9 cellular contexts compared by ENCODE assay signal in genomic region chr4:3041192-3042142, GRCh38. TPM values are rescaled to one million over a fixed set of nuclear protein-coding genes. Genes with fewer than 3 reads are reported as not detected.
A peak's percentile ranks its signal among the peaks of the same experiment; 100 is the strongest.
DNase-seq lines count a peak whose midpoint lies in the region; ATAC-seq, FAIRE-seq and TF ChIP-seq lines count a peak whose summit lies in the region.
"Had no signal": no experiment of that assay in that cellular context is flagged by ENCODE, and none has a peak within 500 bp of the region (broad histone marks: within the 10 kb centered on the region; RNA-seq: fewer than 3 reads in every experiment).

No MANE protein-coding gene starts in this region.

- H3K4me1 ChIP-seq in BLaER1 (peaks cover 62% of the 10 kb centered on the region), SJCRH30 (peaks cover 14% of the 10 kb centered on the region), astrocyte (ENCODE audit: insufficient read depth, low read length) (peaks cover 9% of the 10 kb centered on the region), kidney (ENCODE audit: control insufficient read depth in 1 of 2, insufficient read depth in 1 of 2, low read depth in 1 of 2, low read length in 2 of 2) (peaks cover 0 to 5% of the 10 kb centered on the region in 2 donors)

- H3K9me3 ChIP-seq in BLaER1 (peaks cover 13% of the 10 kb centered on the region), SJCRH30 (replicated peaks) (no peaks in the 10 kb centered on the region), astrocyte (ENCODE audit: insufficient read depth, low read depth, low read length) (no peaks in the 10 kb centered on the region), kidney (ENCODE audit: control insufficient read depth in 1 of 2, low read length in 2 of 2) (no peaks in the 10 kb centered on the region)

- H3K4me3 ChIP-seq in BLaER1 (peak overlapping the region; percentile 63), SJCRH30 (peak overlapping the region; percentile 42), astrocyte (ENCODE audit: insufficient read depth, low read depth, low read length) (peak overlapping the region; percentile 43), kidney (ENCODE audit: low read length in 2 of 2) (peak overlapping the region; percentile 23 to 56)

- peak overlapping the region; percentile 53 for H3K27ac ChIP-seq in BLaER1
- H3K27ac ChIP-seq in SJCRH30, result no peak overlapping the region
- H3K27ac ChIP-seq in astrocyte (ENCODE audit: low read depth, low read length), result no peak overlapping the region
- no peak overlapping the region for H3K27ac ChIP-seq in kidney (ENCODE audit: low read depth in 2 of 2, low read length in 2 of 2)

- H3K4me1 Mint-ChIP-seq in astrocyte (ENCODE audit: low read depth, unreplicated experiment), result no peaks in the 10 kb centered on the region

- intact Hi-C loops in kidney (cut with DNase I), result no loop called here

- H3K27me3 ChIP-seq in BLaER1 (no peaks in the 10 kb centered on the region), SJCRH30 (peaks cover 7% of the 10 kb centered on the region; the same call in 1 of the 2 replicates), astrocyte (ENCODE audit: insufficient read depth, low read length) (no peaks in the 10 kb centered on the region)

- DNase-seq in SJCRH30 (peak; percentile 88 to 91), astrocyte (ENCODE audit: low read depth) (peak; percentile 35), kidney (peak; percentile 87), NCI-H446 treated with DMSO at 0.1 percent for 48 hours (lab: John Stamatoyannopoulos, UW) (no peak)
- DNase-seq in stimulated activated CD8-positive, alpha-beta memory T cell treated with anti-CD3 and anti-CD28 coated beads, Interleukin-15, amount 100 ng/mL, for 48 hours (ENCODE audit: low read depth in 2 of 2), result peak; percentile 17 to 26
- DNase-seq in NK-92 treated with Interleukin-12 subunit alpha and Interleukin-12 subunit beta, amount 100 ng/mL, for 24 hours (lab: John Stamatoyannopoulos, UW), result no peak

- H3K9ac ChIP-seq in BLaER1 (peak overlapping the region; percentile 66), astrocyte (ENCODE audit: low read length) (peak overlapping the region; percentile 27), kidney (ENCODE audit: low read length in 2 of 2) (peak overlapping the region in 1 of 2 donors; percentile 34)

- TF ChIP-seq CTCF in astrocyte (IDR thresholded peaks at IDR 0.05; ENCODE audit: insufficient read depth, low read depth, low read length), result no peak
- TF ChIP-seq CTCF in kidney (IDR thresholded peaks at IDR 0.05; ENCODE audit: borderline replicate concordance, extremely low read depth, insufficient read depth), result no peak

- H2AFZ ChIP-seq in astrocyte (ENCODE audit: low read depth, low read length), result peak overlapping the region; percentile 85

- H3K79me2 ChIP-seq in astrocyte (ENCODE audit: insufficient read depth, low read length), result no peaks in the 10 kb centered on the region

- H3K27ac Mint-ChIP-seq in astrocyte (ENCODE audit: unreplicated experiment), result no peak overlapping the region

- peak; percentile 34 for ATAC-seq in GM21717 (IDR thresholded peaks at IDR 0.05; ENCODE audit: unreplicated experiment)

- H3K36me3 Mint-ChIP-seq in astrocyte (ENCODE audit: low read depth, unreplicated experiment), result peaks cover 2% of the 10 kb centered on the region

- peaks cover 30% of the 10 kb centered on the region for H3K27me3 Mint-ChIP-seq in astrocyte (ENCODE audit: low read depth, unreplicated experiment)

- FAIRE-seq in astrocyte (lab: Jason Lieb, UNC) (no peak), kidney (lab: Jason Lieb, UNC) (no peak)

- H4K20me1 ChIP-seq in BLaER1 (no peaks in the 10 kb centered on the region), astrocyte (ENCODE audit: insufficient read depth, low read length) (no peaks in the 10 kb centered on the region)

- H3K4me2 ChIP-seq in BLaER1 (peak overlapping the region; percentile 90), astrocyte (ENCODE audit: low read length) (peak overlapping the region; percentile 78)

- no peaks in the 10 kb centered on the region for H3K36me3 ChIP-seq in BLaER1
- no peaks in the 10 kb centered on the region for H3K36me3 ChIP-seq in SJCRH30
- H3K36me3 ChIP-seq in astrocyte (ENCODE audit: insufficient read depth, low read length), result no peaks in the 10 kb centered on the region
- H3K36me3 ChIP-seq in kidney (ENCODE audit: control insufficient read depth in 1 of 2, insufficient read depth in 2 of 2, low read length in 2 of 2), result no peaks in the 10 kb centered on the region

- no peak overlapping the region for H3K4me3 Mint-ChIP-seq in astrocyte (ENCODE audit: unreplicated experiment)

- H3K9me3 Mint-ChIP-seq in astrocyte (ENCODE audit: unreplicated experiment), result no peaks in the 10 kb centered on the region

RNA-seq across cellular contexts. Expression of gene HTT-AS, which starts 32.9 kb away (rescaled TPM):
- total RNA-seq in SJCRH30 (2014; rRNA removed; shearing (Covaris generic)), result not detected in 2 replicates
- not detected in 2 replicates for total RNA-seq in astrocyte
- total RNA-seq in kidney, result not detected
- not detected for polyA plus RNA-seq in kidney (ENCODE audit: insufficient read depth, low read depth, low replicate concordance)
- polyA plus RNA-seq: neural cell had no signal

RNA-seq across cellular contexts. Expression of gene HTT, which starts 33.0 kb away (rescaled TPM):
- 24.3 and 30.7 TPM in 2 replicates for total RNA-seq in SJCRH30 (2014; rRNA removed; shearing (Covaris generic))
- total RNA-seq in astrocyte (62.8 and 65.2 TPM in 2 replicates), kidney (64.0 TPM)
- 7.2 TPM for polyA plus RNA-seq in kidney (ENCODE audit: insufficient read depth, low read depth, low replicate concordance)

Comparison
In these comparisons a context has a peak if more than half of its experiments do, and no peak if none do; other contexts are left out.
1. DNase-seq: peak in SJCRH30 (2 of 2), astrocyte (single experiment), kidney (single experiment) and stimulated activated CD8-positive, alpha-beta memory T cell treated with anti-CD3 and anti-CD28 coated beads, Interleukin-15, amount 100 ng/mL, for 48 hours (2 of 2); none in NK-92 treated with Interleukin-12 subunit alpha and Interleukin-12 subunit beta, amount 100 ng/mL, for 24 hours (single experiment) and NCI-H446 treated with DMSO at 0.1 percent for 48 hours (single experiment).
2. Peak in every context shown above with its lines, with median percentiles within 50 percentile points of each other: H3K4me3 ChIP-seq.